Comparison of ENCODE assay signal across 15 cellular contexts in the genomic region with DNA sequence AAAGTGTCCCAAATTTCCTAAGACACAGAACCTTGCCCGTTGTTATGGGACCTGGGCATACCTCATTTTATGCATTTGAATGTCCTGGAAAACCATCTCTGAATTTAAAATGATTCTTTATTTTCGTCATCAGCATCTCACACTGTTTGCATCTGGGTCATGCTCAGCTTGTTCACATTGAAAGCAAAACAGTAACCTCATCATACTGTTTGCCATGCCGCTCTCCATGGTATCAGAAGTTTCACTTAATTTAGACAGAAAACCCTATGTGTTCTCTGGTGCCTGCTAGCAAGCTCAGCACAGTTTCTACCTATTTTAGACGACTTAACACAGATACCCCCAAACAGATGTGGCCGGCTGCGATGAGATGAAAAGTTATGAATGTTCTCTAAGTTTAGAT.
"Had no signal": no experiment of that assay in that cellular context is flagged by ENCODE, and none has a peak within 500 bp of the region (broad histone marks: within the 10 kb centered on the region; RNA-seq: fewer than 3 reads in every experiment).

No MANE protein-coding gene starts in this region.

- H3K9me3 Mint-ChIP-seq: activated T-helper 17 cell treated with anti-CD3 and anti-CD28 coated beads, Interleukin-2, amount 50 U/mL, for 72 hours; naive B cell; stimulated activated memory B cell treated with anti-CD40 and anti-IgM and Interleukin-4, amounts not matched to agents 10 μg/mL and 1 μg/mL and 100 μg/mL, for 72 hours had no signal

- H3K36me3 ChIP-seq: brain microvascular endothelial cell, gastroesophageal sphincter, lower lobe of right lung, transverse colon had no signal

- H3K4me2 ChIP-seq: smooth muscle cell had no signal

- H3K27me3 ChIP-seq: brain microvascular endothelial cell, esophagus squamous epithelium, gastroesophageal sphincter, transverse colon had no signal

- H3K4me1 Mint-ChIP-seq: activated T-helper 17 cell treated with anti-CD3 and anti-CD28 coated beads, Interleukin-2, amount 50 U/mL, for 72 hours had no signal

- ATAC-seq: activated T-helper 17 cell treated with anti-CD3 and anti-CD28 coated beads, Interleukin-2, amount 50 U/mL, for 72 hours; gastroesophageal sphincter; lower lobe of right lung; stimulated activated memory B cell treated with anti-CD40 and anti-IgM and Interleukin-4, amounts not matched to agents 10 μg/mL and 1 μg/mL and 100 μg/mL, for 72 hours had no signal

- DNase-seq: activated CD4-positive, alpha-beta T cell treated with anti-CD3 and anti-CD28 coated beads, Interleukin-2, amount 50 U/mL, for 1 hour; activated naive CD4-positive, alpha-beta T cell treated with anti-CD3 and anti-CD28 coated beads, Interleukin-2, amount 50 U/mL, for 16 hours; activated T-cell treated with anti-CD3 and anti-CD28 coated beads for 4 hours; amniotic stem cell; brain microvascular endothelial cell; esophagus squamous epithelium; lower lobe of right lung; midbrain; naive B cell; T-helper 2 cell; transverse colon had no signal

- H3K4me3 Mint-ChIP-seq: activated T-helper 17 cell treated with anti-CD3 and anti-CD28 coated beads, Interleukin-2, amount 50 U/mL, for 72 hours; naive B cell; stimulated activated memory B cell treated with anti-CD40 and anti-IgM and Interleukin-4, amounts not matched to agents 10 μg/mL and 1 μg/mL and 100 μg/mL, for 72 hours had no signal

- H3K27me3 Mint-ChIP-seq: activated T-helper 17 cell treated with anti-CD3 and anti-CD28 coated beads, Interleukin-2, amount 50 U/mL, for 72 hours; naive B cell; stimulated activated memory B cell treated with anti-CD40 and anti-IgM and Interleukin-4, amounts not matched to agents 10 μg/mL and 1 μg/mL and 100 μg/mL, for 72 hours had no signal

- H3K27ac Mint-ChIP-seq: activated T-helper 17 cell treated with anti-CD3 and anti-CD28 coated beads, Interleukin-2, amount 50 U/mL, for 72 hours; stimulated activated memory B cell treated with anti-CD40 and anti-IgM and Interleukin-4, amounts not matched to agents 10 μg/mL and 1 μg/mL and 100 μg/mL, for 72 hours had no signal

- H3K9me3 ChIP-seq: esophagus squamous epithelium, gastroesophageal sphincter, lower lobe of right lung, transverse colon had no signal

- H3K27ac ChIP-seq: brain microvascular endothelial cell, esophagus squamous epithelium, gastroesophageal sphincter, lower lobe of right lung, transverse colon had no signal

- H3K4me1 ChIP-seq: gastroesophageal sphincter, lower lobe of right lung, transverse colon had no signal

- H3K4me3 ChIP-seq: esophagus squamous epithelium, gastroesophageal sphincter, lower lobe of right lung, smooth muscle cell, transverse colon had no signal
